1 cellular context compared by ENCODE assay signal in genomic region chr5:79069488-79070001, GRCh38.
A peak's percentile ranks its signal among the peaks of the same experiment; 100 is the strongest.
TF ChIP-seq lines count a peak whose summit lies in the region.

TSS of gene BHMT2 (plus strand) at chr5:79069767. CDS start at chr5:79069783, 16 bp downstream.
TSS of gene DMGDH (minus strand) at chr5:79069674. CDS start at chr5:79069620, 54 bp downstream.

TF ChIP-seq in HepG2, 621 proteins besides CTCF, POLR2A, EP300 and RAD21 (continued from another document and continues in another):
- TF ChIP-seq ARID4A (CRISPR knock-in tag; IDR thresholded peaks at IDR 0.05; ENCODE audit: borderline replicate concordance) (peak; percentile 24; the same call in 1 of the 2 replicates), DZIP1 (CRISPR knock-in tag; IDR thresholded peaks at IDR 0.05) (no peak), ISX (CRISPR knock-in tag; conservative IDR thresholded peaks at IDR 0.05) (no peak), DBP (CRISPR knock-in tag; IDR thresholded peaks at IDR 0.05; ENCODE audit: not compliant biosample characterization) (no peak), ASH2L (IDR thresholded peaks at IDR 0.05; ENCODE audit: insufficient read length, low read depth, low read length) (peak; percentile 67), ZNF3 (CRISPR knock-in tag; IDR thresholded peaks at IDR 0.05) (no peak), MTF2 (CRISPR knock-in tag; IDR thresholded peaks at IDR 0.05; ENCODE audit: borderline replicate concordance) (no peak), SP5 (CRISPR knock-in tag; IDR thresholded peaks at IDR 0.05; ENCODE audit: borderline replicate concordance, low read depth) (no peak), BHLHE40 (IDR thresholded peaks at IDR 0.05; ENCODE audit: low read length) (no peak), HNRNPLL (IDR thresholded peaks at IDR 0.05; ENCODE audit: low read depth, low read length, poor library complexity, severe bottlenecking) (peak; percentile 72), MEIS1 (CRISPR knock-in tag; IDR thresholded peaks at IDR 0.05; ENCODE audit: borderline replicate concordance) (peak; percentile 63; the same call in 1 of the 2 replicates), DNMT3B (CRISPR knock-in tag; conservative IDR thresholded peaks at IDR 0.05) (no peak), U2AF2 (IDR thresholded peaks at IDR 0.05; ENCODE audit: low read depth, low read length) (no peak), ZNF691 (CRISPR knock-in tag; IDR thresholded peaks at IDR 0.05; ENCODE audit: borderline replicate concordance, low read depth) (peak; percentile 71; the same call in 1 of the 2 replicates), ZNF770 (CRISPR knock-in tag; IDR thresholded peaks at IDR 0.05) (peak; percentile 51), ZNF253 (CRISPR knock-in tag; IDR thresholded peaks at IDR 0.05; ENCODE audit: borderline replicate concordance) (no peak), ZNF225 (CRISPR knock-in tag; IDR thresholded peaks at IDR 0.05) (no peak), ATF2 (CRISPR knock-in tag; IDR thresholded peaks at IDR 0.05) (peak; percentile 24; the same call in 1 of the 2 replicates), ZNF678 (CRISPR knock-in tag; IDR thresholded peaks at IDR 0.05) (0 out of 2 replicates have a peak, but pooled peaks have one; percentile 75), WIZ (CRISPR knock-in tag; IDR thresholded peaks at IDR 0.05) (no peak), DMTF1 (CRISPR knock-in tag; IDR thresholded peaks at IDR 0.05) (no peak), POGZ (CRISPR knock-in tag; IDR thresholded peaks at IDR 0.05) (no peak), ZSCAN31 (CRISPR knock-in tag; IDR thresholded peaks at IDR 0.05; ENCODE audit: low read depth) (peak; percentile 62; the same call in 1 of the 2 replicates), SNRNP70 (IDR thresholded peaks at IDR 0.05; ENCODE audit: low read depth, low read length) (no peak), RORA (CRISPR knock-in tag; IDR thresholded peaks at IDR 0.05) (no peak), MXD3 (CRISPR knock-in tag; IDR thresholded peaks at IDR 0.05) (peak; percentile 28; the same call in 1 of the 2 replicates), TBP (CRISPR knock-in tag; IDR thresholded peaks at IDR 0.05) (no peak), SPEN (CRISPR knock-in tag; IDR thresholded peaks at IDR 0.05; ENCODE audit: low read depth) (peak; percentile 77), MAFG (CRISPR knock-in tag; IDR thresholded peaks at IDR 0.05) (no peak), NFAT5 (CRISPR knock-in tag; IDR thresholded peaks at IDR 0.05) (peak; percentile 35; the same call in 1 of the 2 replicates), ZNF710 (CRISPR knock-in tag; IDR thresholded peaks at IDR 0.05; ENCODE audit: borderline replicate concordance) (no peak)
